22 cellular contexts compared by ENCODE assay signal in genomic region chr11:29005401-29005980, GRCh38.
A peak's percentile ranks its signal among the peaks of the same experiment; 100 is the strongest.
DNase-seq lines count a peak whose midpoint lies in the region; ATAC-seq and TF ChIP-seq lines count a peak whose summit lies in the region.
"Had no signal": no experiment of that assay in that cellular context is flagged by ENCODE, and none has a peak within 500 bp of the region (broad histone marks: within the 10 kb centered on the region; RNA-seq: fewer than 3 reads in every experiment).

No MANE protein-coding gene starts in this region.

- no peak overlapping the region for H2AK5ac ChIP-seq in H9 (ENCODE audit: insufficient read length, low read length)

- intact Hi-C loops in PC-3 (cut with micrococcal nuclease) = no loop called here

- H4K91ac ChIP-seq in H9 (ENCODE audit: insufficient read length, low read depth, low read length) = no peak overlapping the region

- no peak overlapping the region for H3K4ac ChIP-seq in H9 (ENCODE audit: low read depth, low read length)

- H3K18ac ChIP-seq in H9 (ENCODE audit: insufficient read length, low read depth, low read length) = no peak overlapping the region

- H3K9ac ChIP-seq in H9 (ENCODE audit: extremely low read depth, insufficient read length, low read length) (no peak overlapping the region), PC-3 (ENCODE audit: low read length) (no peak overlapping the region)

- no peaks in the 10 kb centered on the region for H3K9me2 ChIP-seq in PC-3 (replicated peaks; ENCODE audit: low read length)

- no peaks in the 10 kb centered on the region for H3K36me3 Mint-ChIP-seq in H9 (ENCODE audit: insufficient read depth in 1 of 3, low read depth in 3 of 3)
- H3K36me3 Mint-ChIP-seq: CD4-positive, CD25-positive, alpha-beta regulatory T cell had no signal

- H3F3A ChIP-seq in PC-3 (ENCODE audit: low read length, unreplicated experiment) = no peaks in the 10 kb centered on the region

- no peak overlapping the region for H3K27ac ChIP-seq in C4-2B
- H3K27ac ChIP-seq in H9 (ENCODE audit: insufficient read length, low read depth, low read length) = no peak overlapping the region
- H3K27ac ChIP-seq in PC-3 (ENCODE audit: low read length) = no peak overlapping the region
- no peak overlapping the region for H3K27ac ChIP-seq in foreskin keratinocyte
- H3K27ac ChIP-seq: esophagus muscularis mucosa, gastrocnemius medialis, lower lobe of right lung, prostate gland, SJSA1 had no signal

- no peak overlapping the region for H4K5ac ChIP-seq in H9 (ENCODE audit: insufficient read length, low read depth, low read length)

- ATAC-seq in PC-3 = no peak
- no peak for ATAC-seq in foreskin keratinocyte
- ATAC-seq: gastrocnemius medialis, lower lobe of right lung, Panc1 had no signal

- no peaks in the 10 kb centered on the region for H3K27me3 Mint-ChIP-seq in H9 (ENCODE audit: low read depth)
- H3K27me3 Mint-ChIP-seq: activated CD4-positive, alpha-beta T cell treated with anti-CD3 and anti-CD28 coated beads, Interleukin-2, amount 10 ng/mL, durations not matched to agents 24 days and 14 days; CD4-positive, CD25-positive, alpha-beta regulatory T cell had no signal

- CTCF ChIA-PET in PC-3 (lab: Charles Lee) = no interaction called here

- no peak overlapping the region for H3K23ac ChIP-seq in H9 (ENCODE audit: insufficient read length, low read depth, low read length)

- POLR2A ChIA-PET in PC-3 (lab: Charles Lee; ENCODE audit: unreplicated experiment) = no interaction called here

- H3K4me1 Mint-ChIP-seq in H9 = no peaks in the 10 kb centered on the region
- H3K4me1 Mint-ChIP-seq: activated CD4-positive, alpha-beta T cell treated with anti-CD3 and anti-CD28 coated beads, Interleukin-2, amount 10 ng/mL, durations not matched to agents 24 days and 14 days; CD4-positive, CD25-positive, alpha-beta regulatory T cell had no signal

- H3K14ac ChIP-seq in H9 (ENCODE audit: insufficient read depth, low read length) = no peak overlapping the region

- H3K4me1 ChIP-seq in H9 (ENCODE audit: insufficient read depth, low read length) = no peaks in the 10 kb centered on the region
- no peaks in the 10 kb centered on the region for H3K4me1 ChIP-seq in PC-3 (ENCODE audit: insufficient read depth, low read length)
- H3K4me1 ChIP-seq in foreskin keratinocyte = no peaks in the 10 kb centered on the region
- H3K4me1 ChIP-seq: esophagus muscularis mucosa, gastrocnemius medialis, lower lobe of right lung, prostate gland, SJSA1 had no signal

- no peak overlapping the region for H2BK120ac ChIP-seq in H9 (ENCODE audit: low read depth, low read length, poor library complexity, severe bottlenecking)

- no peak overlapping the region for H3T11ph ChIP-seq in H9 (ENCODE audit: low read length)

- H2AFZ ChIP-seq in H9 (ENCODE audit: low read length) (no peak overlapping the region), PC-3 (ENCODE audit: low read length) (no peak overlapping the region)

- no TSS peak for BruUV-seq in PC-3 (replicated peaks; lab: Mats Ljungman, UMichigan)

- H2BK15ac ChIP-seq in H9 (ENCODE audit: low read depth, low read length) = no peak overlapping the region

- peak; percentile 38 for TF ChIP-seq CTCF in C4-2B (conservative IDR thresholded peaks at IDR 0.05)
- peak; percentile 48; the same call in 2 of the 3 replicates for TF ChIP-seq CTCF in H9 (conservative IDR thresholded peaks at IDR 0.05)
- TF ChIP-seq CTCF in PC-3 (conservative IDR thresholded peaks at IDR 0.05; ENCODE audit: low read depth, low read length) = peak; percentile 35; the same call in 1 of the 2 replicates
- TF ChIP-seq CTCF in epithelial cell of proximal tubule (conservative IDR thresholded peaks at IDR 0.05; ENCODE audit: low read depth, low read length) = peak; percentile 4
- no peak for TF ChIP-seq CTCF in foreskin keratinocyte (conservative IDR thresholded peaks at IDR 0.05)

- H3K9me3 Mint-ChIP-seq in H9 = no peaks in the 10 kb centered on the region; a peak in 1 of 5 replicates

- DNase-seq in H9 (peak; percentile 39), PC-3 (no peak), epithelial cell of proximal tubule (ENCODE audit: low read depth) (no peak), foreskin keratinocyte (no peak), HCEC 1CT (no peak)
- no peak for DNase-seq in stimulated activated CD4-positive, alpha-beta T cell treated with anti-CD3 and anti-CD28 coated beads, Interleukin-2, amount 100 ng/mL, for 24 hours
- DNase-seq: activated CD4-positive, alpha-beta T cell treated with anti-CD3 and anti-CD28 coated beads, Interleukin-2, amount 10 ng/mL, durations not matched to agents 24 days and 14 days; activated naive CD4-positive, alpha-beta T cell treated with anti-CD3 and anti-CD28 coated beads, Interleukin-2, amount 50 U/mL, for 16 hours; anterior cingulate cortex; caudate nucleus; CD4-positive, CD25-positive, alpha-beta regulatory T cell; gastrocnemius medialis; hippocampal formation; lower lobe of right lung; NCI-H1694; NCI-H774; substantia nigra had no signal

- WGBS in H9 (ENCODE audit: extremely low coverage, insufficient read length, low lambda C conversion rate) = no CpG with 5 or more reads among the region's 4 CpGs

- H3K56ac ChIP-seq in H9 (ENCODE audit: insufficient read length, low read depth, low read length) = no peak overlapping the region

- no peaks in the 10 kb centered on the region for H4K20me1 ChIP-seq in H9 (ENCODE audit: control insufficient read depth, insufficient read depth, insufficient read length)
- no peaks in the 10 kb centered on the region for H4K20me1 ChIP-seq in PC-3 (ENCODE audit: low read length)

- H3K79me2 ChIP-seq in H9 (ENCODE audit: insufficient read depth, low read length) (no peaks in the 10 kb centered on the region), PC-3 (ENCODE audit: low read length) (no peaks in the 10 kb centered on the region)

- H2BK5ac ChIP-seq in H9 (ENCODE audit: insufficient read length, low read length) = no peak overlapping the region

- no peak overlapping the region for H3K4me3 Mint-ChIP-seq in H9
- H3K4me3 Mint-ChIP-seq: activated CD4-positive, alpha-beta T cell treated with anti-CD3 and anti-CD28 coated beads, Interleukin-2, amount 10 ng/mL, durations not matched to agents 24 days and 14 days; CD4-positive, CD25-positive, alpha-beta regulatory T cell had no signal

- H3K79me1 ChIP-seq in H9 (ENCODE audit: insufficient read depth, low read depth, low read length, poor library complexity, severe bottlenecking) = no peaks in the 10 kb centered on the region

- H3K4me3 ChIP-seq in PC-3 (ENCODE audit: low read length) (no peak overlapping the region), epithelial cell of proximal tubule (ENCODE audit: low read depth, low read length) (no peak overlapping the region)
- H3K4me3 ChIP-seq: esophagus muscularis mucosa, gastrocnemius medialis, lower lobe of right lung, prostate gland, SJSA1 had no signal

- H3K23me2 ChIP-seq in H9 (ENCODE audit: insufficient read length, low read depth, low read length, poor library complexity, severe bottlenecking) = no peaks in the 10 kb centered on the region

- H3K36me3 ChIP-seq in PC-3 (ENCODE audit: low read depth, low read length) = no peaks in the 10 kb centered on the region
- H3K36me3 ChIP-seq: esophagus muscularis mucosa, gastrocnemius medialis, lower lobe of right lung, prostate gland, SJSA1 had no signal

- H3K27me3 ChIP-seq in H9 (ENCODE audit: insufficient read depth, low read length) (no peaks in the 10 kb centered on the region), PC-3 (ENCODE audit: low read length) (no peaks in the 10 kb centered on the region), foreskin keratinocyte (no peaks in the 10 kb centered on the region)
- H3K27me3 ChIP-seq: esophagus muscularis mucosa, gastrocnemius medialis, SJSA1 had no signal

- no peaks in the 10 kb centered on the region for H3K9me3 ChIP-seq in H9 (ENCODE audit: control insufficient read depth, low read depth, low read length)
- H3K9me3 ChIP-seq in PC-3 (ENCODE audit: low read length) = no peaks in the 10 kb centered on the region
- H3K9me3 ChIP-seq: esophagus muscularis mucosa, gastrocnemius medialis, lower lobe of right lung, prostate gland, SJSA1 had no signal

- H3K27ac Mint-ChIP-seq in H9 = no peak overlapping the region
- H3K27ac Mint-ChIP-seq: activated CD4-positive, alpha-beta T cell treated with anti-CD3 and anti-CD28 coated beads, Interleukin-2, amount 10 ng/mL, durations not matched to agents 24 days and 14 days; CD4-positive, CD25-positive, alpha-beta regulatory T cell had no signal

- H3K4me2 ChIP-seq in H9 (ENCODE audit: insufficient read depth, insufficient read length, low read length) = no peak overlapping the region
- H3K4me2 ChIP-seq in PC-3 (ENCODE audit: low read length) = no peak overlapping the region

- H2BK12ac ChIP-seq in H9 (ENCODE audit: insufficient read length, low read depth, low read length) = no peak overlapping the region

- no peak overlapping the region for H2BK20ac ChIP-seq in H9 (ENCODE audit: low read depth, low read length, poor library complexity, severe bottlenecking)

- H4K8ac ChIP-seq in H9 (replicated peaks; ENCODE audit: insufficient read length, low read depth, low read length) = no peak overlapping the region
